29 cellular contexts compared by ENCODE assay signal in the genomic region with DNA sequence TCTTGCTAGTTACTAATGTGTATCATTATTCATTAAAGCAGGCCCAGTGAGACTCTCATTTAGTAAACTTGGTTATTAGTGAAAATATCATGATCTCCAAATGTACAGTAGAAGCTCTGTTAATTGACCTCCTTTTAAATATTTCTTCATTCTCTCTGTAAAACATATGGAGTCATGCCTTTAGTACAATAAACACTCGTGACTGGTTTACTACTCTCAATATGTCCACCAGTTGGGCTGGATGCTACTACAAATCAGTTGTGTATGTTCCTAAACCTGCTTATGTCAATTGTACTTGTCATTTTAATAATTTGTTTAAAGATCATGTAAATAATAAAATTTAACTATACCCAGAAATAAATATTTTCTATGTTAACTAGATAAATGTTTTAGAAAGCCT.
"Had no signal": no experiment of that assay in that cellular context is flagged by ENCODE, and none has a peak within 500 bp of the region (broad histone marks: within the 10 kb centered on the region; RNA-seq: fewer than 3 reads in every experiment).

No MANE protein-coding gene starts in this region.

- H3K4me3 Mint-ChIP-seq: mesothelial cell of epicardium; naive B cell; natural killer cell; nephron progenitor cell; neural progenitor cell; stimulated activated naive B cell treated with anti-CD40 and anti-IgM and Interleukin-4, amounts not matched to agents 10 μg/mL and 1 μg/mL and 100 μg/mL, for 72 hours had no signal

- H3K9me3 Mint-ChIP-seq: natural killer cell had no signal

- H3K36me3 ChIP-seq: left lung, lower lobe of right lung, neural progenitor cell, neutrophil, ovary, right atrium auricular region, right lobe of liver, stomach, thyroid gland, upper lobe of right lung had no signal

- H3K9me3 ChIP-seq: lower lobe of right lung, ovary, right lobe of liver, testis, thyroid gland, upper lobe of right lung had no signal

- H3K4me2 ChIP-seq: neural progenitor cell had no signal

- H3K4me1 ChIP-seq: left lung, lower lobe of right lung, neural progenitor cell, right atrium auricular region, right lobe of liver, stomach, testis, thyroid gland, upper lobe of right lung had no signal

- H3K36me3 Mint-ChIP-seq: neural progenitor cell; stimulated activated naive B cell treated with anti-CD40 and anti-IgM and Interleukin-4, amounts not matched to agents 10 μg/mL and 1 μg/mL and 100 μg/mL, for 72 hours had no signal

- DNase-seq: hippocampal formation; left colon; left lung; lower lobe of right lung; mammary epithelial cell; mesendoderm; naive B cell; natural killer cell; nephron progenitor cell; occipital lobe; ovary; right lobe of liver; stimulated activated CD4-positive, alpha-beta T cell treated with anti-CD3 and anti-CD28 coated beads, Interleukin-12 subunit alpha, Interleukin-12 subunit beta, amount 100 ng/mL, for 4 hours; stimulated activated CD4-positive, alpha-beta T cell treated with anti-CD3 and anti-CD28 coated beads, Interleukin-15, amount 100 ng/mL, for 24 hours; stimulated activated CD4-positive, alpha-beta T cell treated with anti-CD3 and anti-CD28 coated beads, Interleukin-2, amount 100 ng/mL, for 24 hours; stimulated activated CD4-positive, alpha-beta T cell treated with anti-CD3 and anti-CD28 coated beads, Interleukin-4, amount 100 ng/mL, for 1 hour; stimulated activated naive B cell treated with anti-CD40 and anti-IgM and Interleukin-4, amounts not matched to agents 10 μg/mL and 1 μg/mL and 100 μg/mL, for 72 hours; stimulated activated naive CD8-positive, alpha-beta T cell treated with anti-CD3 and anti-CD28 coated beads, Interleukin-15, Interleukin-2, amounts not matched to agents 100 U/mL and 50 U/mL, for 24 hours; stomach; testis; thyroid gland; trophoblast cell; upper lobe of right lung had no signal

- H3K27me3 ChIP-seq: left lung, neural progenitor cell, neutrophil, ovary, right atrium auricular region, right lobe of liver, stomach, testis, thyroid gland, upper lobe of right lung had no signal

- H3K9ac ChIP-seq: neural progenitor cell had no signal

- H3K4me3 ChIP-seq: left lung, lower lobe of right lung, neural progenitor cell, ovary, right atrium auricular region, right lobe of liver, skin epidermis, stomach, testis, thyroid gland, upper lobe of right lung had no signal

- H3K27ac ChIP-seq: left lung, lower lobe of right lung, neural progenitor cell, neutrophil, ovary, right atrium auricular region, right lobe of liver, skin epidermis, stomach, testis, thyroid gland, upper lobe of right lung had no signal

- H2AFZ ChIP-seq: neural progenitor cell had no signal

- H3K27ac Mint-ChIP-seq: mesothelial cell of epicardium; naive B cell; natural killer cell; nephron progenitor cell; neural progenitor cell; progenitor cell of endocrine pancreas; stimulated activated naive B cell treated with anti-CD40 and anti-IgM and Interleukin-4, amounts not matched to agents 10 μg/mL and 1 μg/mL and 100 μg/mL, for 72 hours had no signal

- H3K4me1 Mint-ChIP-seq: mesothelial cell of epicardium; naive B cell; natural killer cell; nephron progenitor cell; neural progenitor cell; stimulated activated naive B cell treated with anti-CD40 and anti-IgM and Interleukin-4, amounts not matched to agents 10 μg/mL and 1 μg/mL and 100 μg/mL, for 72 hours had no signal
